ENCODE assay signal across 1 cellular context in the genomic region with DNA sequence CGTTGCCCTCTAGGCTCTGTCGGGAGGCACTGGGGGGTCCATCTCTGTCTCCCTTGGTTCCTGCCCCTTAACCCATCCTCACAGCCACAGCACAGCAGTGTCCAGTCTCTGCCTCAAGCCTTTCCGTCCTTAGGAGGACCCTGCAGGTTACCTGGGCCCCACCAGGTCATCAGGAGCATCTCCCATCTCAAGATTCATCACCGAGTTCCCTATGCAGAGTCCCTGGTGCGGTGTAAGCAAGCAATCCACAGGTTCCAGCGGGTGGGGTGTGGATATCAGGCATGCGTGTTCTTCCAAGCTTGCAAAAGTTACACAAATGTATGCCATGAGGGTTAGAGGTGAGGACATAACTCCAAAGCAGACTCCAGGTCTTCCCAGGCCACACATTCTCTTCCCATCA.
TF ChIP-seq lines count a peak whose summit lies in the region.

No MANE protein-coding gene starts in this region.

TF ChIP-seq in IMR-90, 13 proteins besides CTCF, POLR2A, EP300 and RAD21 (continued from another document):
- TF ChIP-seq ELK1 (IDR thresholded peaks at IDR 0.05; ENCODE audit: borderline replicate concordance, low read depth, low read length) (no peak), RCOR1 (IDR thresholded peaks at IDR 0.05; ENCODE audit: insufficient replicate concordance, low read length) (no peak), BHLHE40 (IDR thresholded peaks at IDR 0.05; ENCODE audit: low read depth, low read length) (no peak)
- TF ChIP-seq, protein P1, sequence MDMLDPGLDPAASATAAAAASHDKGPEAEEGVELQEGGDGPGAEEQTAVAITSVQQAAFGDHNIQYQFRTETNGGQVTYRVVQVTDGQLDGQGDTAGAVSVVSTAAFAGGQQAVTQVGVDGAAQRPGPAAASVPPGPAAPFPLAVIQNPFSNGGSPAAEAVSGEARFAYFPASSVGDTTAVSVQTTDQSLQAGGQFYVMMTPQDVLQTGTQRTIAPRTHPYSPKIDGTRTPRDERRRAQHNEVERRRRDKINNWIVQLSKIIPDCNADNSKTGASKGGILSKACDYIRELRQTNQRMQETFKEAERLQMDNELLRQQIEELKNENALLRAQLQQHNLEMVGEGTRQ (IDR thresholded peaks at IDR 0.05; ENCODE audit: low read depth, low read length) = no peak
